In the genomic region with DNA sequence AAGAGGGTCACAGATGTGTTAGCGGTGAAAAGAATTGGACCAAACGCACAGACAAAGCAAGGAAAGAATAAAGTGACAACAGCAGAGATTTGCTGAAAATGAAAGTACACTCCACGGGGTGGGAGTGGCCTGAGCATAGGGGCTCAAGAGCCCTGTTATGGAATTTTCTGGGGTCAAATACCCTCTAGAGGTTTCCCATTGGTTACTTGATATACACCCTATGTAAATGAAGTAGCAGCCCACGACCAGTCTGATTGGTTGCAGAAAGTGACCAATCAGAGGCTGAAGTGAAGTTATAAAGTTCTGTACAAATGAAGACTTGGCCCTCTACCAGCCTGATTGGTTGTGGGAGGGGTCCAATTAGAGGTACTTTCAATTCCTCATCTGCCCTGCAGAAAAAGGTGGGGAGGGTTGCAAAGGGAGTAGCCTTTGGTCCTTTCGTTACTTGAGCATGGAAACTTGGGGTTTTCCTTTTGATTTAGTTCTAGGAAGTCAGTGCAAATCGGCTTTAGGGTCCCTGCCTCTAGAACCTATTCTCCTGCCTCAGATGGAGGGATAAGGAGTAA, we compare ENCODE assay signal across 17 cellular contexts.
DNase-seq lines count a peak whose midpoint lies in the region; ATAC-seq, FAIRE-seq and TF ChIP-seq lines count a peak whose summit lies in the region.
"Had no signal": no experiment of that assay in that cellular context is flagged by ENCODE, and none has a peak within 500 bp of the region (broad histone marks: within the 10 kb centered on the region; RNA-seq: fewer than 3 reads in every experiment).

No MANE protein-coding gene starts in this region.

- TF ChIP-seq CTCF in A673 (conservative IDR thresholded peaks at IDR 0.05; ENCODE audit: low read depth, low read length) (no peak), H1 (IDR thresholded peaks at IDR 0.05; ENCODE audit: control extremely low read depth in 1 of 3, insufficient read depth in 1 of 3, low read depth in 1 of 3, low read length in 3 of 3) (no peak), gastrocnemius medialis (IDR thresholded peaks at IDR 0.05 in 4 of 5, conservative IDR thresholded peaks at IDR 0.05 in 1 of 5) (no peak)

- no peak overlapping the region for H4K8ac ChIP-seq in H1 (ENCODE audit: extremely low read depth, insufficient read depth, low read length)

- CTCF ChIA-PET in A673 (lab: Charles Lee) (no interaction called here), H1 (lab: Charles Lee; ENCODE audit: partially characterized antibody) (no interaction called here)

- H3K18ac ChIP-seq in H1 (ENCODE audit: extremely low read depth, low read length): no peak overlapping the region

- H2BK12ac ChIP-seq in H1 (ENCODE audit: low read depth, low read length): no peak overlapping the region

- H3K4ac ChIP-seq in H1 (replicated peaks; ENCODE audit: insufficient read length, low read depth, low read length): no peak overlapping the region

- H3K79me2 ChIP-seq in H1 (ENCODE audit: control insufficient read depth in 1 of 2, insufficient read depth in 2 of 2, low read length in 2 of 2): no peaks in the 10 kb centered on the region

- peak; percentile 53 for ATAC-seq in GM19351 (IDR thresholded peaks at IDR 0.05; ENCODE audit: unreplicated experiment)
- no peak for ATAC-seq in HG02852 (IDR thresholded peaks at IDR 0.05; ENCODE audit: unreplicated experiment)
- no peak for ATAC-seq in gastrocnemius medialis
- ATAC-seq: HCT116 had no signal

- H3K23ac ChIP-seq in H1 (ENCODE audit: insufficient read length): no peak overlapping the region

- 90% methylated on average over 6 of the region's 6 CpGs; no CpG with 5 or more reads in 1 of the 2 experiments for WGBS in H1 (ENCODE audit: extremely low coverage in 1 of 2, insufficient coverage in 1 of 2, insufficient read length in 1 of 2, insufficient replicate concordance in 2 of 2, low coverage in 1 of 2, low lambda C conversion rate in 2 of 2, missing lambda C conversion rate in 1 of 2), 2 experiments

- no peak for TF ChIP-seq RAD21 in H1 (IDR thresholded peaks at IDR 0.05 in 1 of 2, conservative IDR thresholded peaks at IDR 0.05 in 1 of 2; ENCODE audit: low read depth in 2 of 2, low read length in 2 of 2)

- H3K27me3 ChIP-seq in A673 (replicated peaks; ENCODE audit: insufficient read depth, low read depth, low read length, poor library complexity) (no peaks in the 10 kb centered on the region), H1 (replicated peaks in 1 of 4; ENCODE audit: control insufficient read depth in 3 of 4, extremely low read depth in 1 of 4, insufficient read depth in 3 of 4, low read length in 3 of 4) (no peaks in the 10 kb centered on the region), MG63 (no peaks in the 10 kb centered on the region), gastrocnemius medialis (no peaks in the 10 kb centered on the region)

- H2BK20ac ChIP-seq in H1 (ENCODE audit: low read length): no peak overlapping the region

- no peak overlapping the region for H3K4me2 ChIP-seq in H1 (ENCODE audit: insufficient read depth in 1 of 2, low read depth in 2 of 2, low read length in 2 of 2)

- H3K9ac ChIP-seq in H1 (replicated peaks in 1 of 4; ENCODE audit: extremely low read depth in 1 of 4, low read depth in 3 of 4, low read length in 3 of 4): no peak overlapping the region
- H3K9ac ChIP-seq: GM23248 had no signal

- BruUV-seq in A673 (replicated peaks; lab: Mats Ljungman, UMichigan): no TSS peak

- no peaks in the 10 kb centered on the region for H3K23me2 ChIP-seq in H1 (ENCODE audit: low read depth, low read length)

- no peak overlapping the region for H2BK15ac ChIP-seq in H1 (ENCODE audit: low read length)

- H2AK5ac ChIP-seq in H1 (ENCODE audit: low read depth, low read length): no peak overlapping the region

- no peak overlapping the region for H2BK120ac ChIP-seq in H1 (replicated peaks; ENCODE audit: low read depth, low read length)

- H3K9me3 ChIP-seq in A673 (ENCODE audit: low read depth, low read length, poor library complexity, severe bottlenecking) (no peaks in the 10 kb centered on the region), H1 (ENCODE audit: insufficient read depth in 2 of 2, low read depth in 1 of 2, low read length in 1 of 2) (no peaks in the 10 kb centered on the region), MG63 (no peaks in the 10 kb centered on the region), gastrocnemius medialis (no peaks in the 10 kb centered on the region)

- POLR2A ChIA-PET in A673 (lab: Charles Lee; ENCODE audit: low non-redundant PET): no interaction called here
- POLR2A ChIA-PET in H1 (lab: Charles Lee; ENCODE audit: partially characterized antibody): interaction anchor here (0.6 kb wide), 1 partner anchor 36 kb away, joined by 3 read pairs; no protein-coding TSS in a partner anchor

- H3K4me1 ChIP-seq in A673 (ENCODE audit: insufficient read depth, low read length, poor library complexity, severe bottlenecking) (no peaks in the 10 kb centered on the region), H1 (replicated peaks in 1 of 4; ENCODE audit: control insufficient read depth in 3 of 4, insufficient read depth in 4 of 4, low read length in 3 of 4) (no peaks in the 10 kb centered on the region), gastrocnemius medialis (no peaks in the 10 kb centered on the region)

- H3K36me3 ChIP-seq in A673 (ENCODE audit: insufficient read depth, low read length, poor library complexity, severe bottlenecking) (no peaks in the 10 kb centered on the region), H1 (ENCODE audit: control insufficient read depth in 2 of 4, insufficient read depth in 4 of 4, low read length in 3 of 4) (no peaks in the 10 kb centered on the region), MG63 (no peaks in the 10 kb centered on the region), gastrocnemius medialis (no peaks in the 10 kb centered on the region)

- H4K91ac ChIP-seq in H1 (replicated peaks; ENCODE audit: insufficient read length, low read length): no peak overlapping the region

- no peak overlapping the region for H3K27ac ChIP-seq in A673 (ENCODE audit: low read depth, low read length, poor library complexity, severe bottlenecking)
- H3K27ac ChIP-seq in H1 (ENCODE audit: low read depth, low read length): no peak overlapping the region
- H3K27ac ChIP-seq in gastrocnemius medialis: no peak overlapping the region
- H3K27ac ChIP-seq: GM23248 had no signal

- no peak for TF ChIP-seq POLR2A in H1 (IDR thresholded peaks at IDR 0.05; ENCODE audit: control extremely low read depth in 1 of 2, low read depth in 2 of 2, low read length in 2 of 2)
- no peak for TF ChIP-seq POLR2A in gastrocnemius medialis (IDR thresholded peaks at IDR 0.05)

- no peak for FAIRE-seq in H1 (lab: Jason Lieb, UNC)

- H3K14ac ChIP-seq in H1 (ENCODE audit: insufficient read length): no peak overlapping the region

- H3K79me1 ChIP-seq in H1 (ENCODE audit: low read depth, low read length): no peaks in the 10 kb centered on the region

- H3K4me3 ChIP-seq in A673 (ENCODE audit: low read depth, low read length, poor library complexity, severe bottlenecking) (peak overlapping the region; percentile 9), H1 (ENCODE audit: extremely low read depth in 1 of 4, insufficient read depth in 2 of 4, low read depth in 3 of 4, low read length in 4 of 4) (no peak overlapping the region), MG63 (no peak overlapping the region), gastrocnemius medialis (no peak overlapping the region)
- H3K4me3 ChIP-seq: GM23248 had no signal

- intact Hi-C loops in A673 (cut with micrococcal nuclease; ENCODE audit: unreplicated experiment): no loop called here
- intact Hi-C loops in gastrocnemius medialis (cut with DNase I; ENCODE audit: low total_unique reads): no loop called here

- no peaks in the 10 kb centered on the region for H4K20me1 ChIP-seq in H1 (replicated peaks in 1 of 2; ENCODE audit: control insufficient read depth in 1 of 2, insufficient read depth in 2 of 2, low read length in 2 of 2)

- H4K5ac ChIP-seq in H1 (ENCODE audit: insufficient read length, low read depth, low read length): no peak overlapping the region

- H2BK5ac ChIP-seq in H1 (ENCODE audit: low read depth, low read length): no peak overlapping the region

- no peak overlapping the region for H3K56ac ChIP-seq in H1 (replicated peaks; ENCODE audit: insufficient read length, low read depth, low read length)

- peak; percentile 15 for DNase-seq in A673 (ENCODE audit: low spot score)
- DNase-seq in RPMI8226: peak; percentile 36
- no peak for DNase-seq in H1 (ENCODE audit: low read depth in 1 of 2, low spot score in 2 of 2)
- no peak for DNase-seq in activated effector memory CD4-positive, alpha-beta T cell treated with anti-CD3 and anti-CD28 coated beads, Interleukin-2, amount 50 U/mL, for 16 hours
- DNase-seq in MG63: no peak
- DNase-seq in gastrocnemius medialis: no peak
- DNase-seq: C1 segment of cervical spinal cord, DMS 273 treated with DMSO at 0.1 percent for 48 hours, GM23248, KBM-7, NCI-H1092 treated with DMSO at 0.1 percent for 48 hours, NCI-H1694 treated with DMSO at 0.1 percent for 48 hours, NCI-H226, NCI-H526 had no signal

- in situ Hi-C loops in gastrocnemius medialis (cut with MboI; ENCODE audit: low sequenced_read_pairs in 4 of 4): no loop called here

- 0 out of 2 replicates have a peak overlapping the region, but pooled peaks have one; percentile 52 for H2AFZ ChIP-seq in H1 (ENCODE audit: low read length)
- H2AFZ ChIP-seq: GM23248 had no signal

- no peak for TF ChIP-seq EP300 in H1 (IDR thresholded peaks at IDR 0.05; ENCODE audit: borderline replicate concordance in 1 of 2, low read depth in 2 of 2, low read length in 2 of 2)

TF ChIP-seq in H1, 55 proteins besides CTCF, POLR2A, EP300 and RAD21:
- no peak for TF ChIP-seq PHF8 (conservative IDR thresholded peaks at IDR 0.05; ENCODE audit: low read depth, low read length)

Comparison
In these comparisons a context has a peak if more than half of its experiments do, and no peak if none do; other contexts are left out.
1. DNase-seq: peak in A673 (single experiment) and RPMI8226 (single experiment); none in H1 (0 of 2), activated effector memory CD4-positive, alpha-beta T cell treated with anti-CD3 and anti-CD28 coated beads, Interleukin-2, amount 50 U/mL, for 16 hours (single experiment), MG63 (single experiment) and gastrocnemius medialis (0 of 2).